In genomic region chr6:99434702-99435530, GRCh38 we compare ENCODE assay signal across 8 cellular contexts. TPM values are rescaled to one million over a fixed set of nuclear protein-coding genes. Genes with fewer than 3 reads are reported as not detected.
DNase-seq lines count a peak whose midpoint lies in the region; ATAC-seq and TF ChIP-seq lines count a peak whose summit lies in the region.

No MANE protein-coding gene starts in this region.

- intact Hi-C loops in posterior cingulate gyrus (cut with DNase I): no loop called here

- ATAC-seq in HG02852 (IDR thresholded peaks at IDR 0.05; ENCODE audit: unreplicated experiment) (peak; percentile 73), naive B cell (ENCODE audit: low read depth in 2 of 2) (peak; percentile 58 to 60)

- no peak overlapping the region for H3K4me3 Mint-ChIP-seq in naive B cell

- no peaks in the 10 kb centered on the region for H3K36me3 Mint-ChIP-seq in naive B cell

- no peak overlapping the region for H3K27ac Mint-ChIP-seq in naive B cell

- no peaks in the 10 kb centered on the region for H3K9me3 Mint-ChIP-seq in naive B cell

- peak; percentile 25 for DNase-seq in NCI-H748 (lab: John Stamatoyannopoulos, UW; ENCODE audit: unreplicated experiment)
- DNase-seq in dermis blood vessel endothelial cell: peak; percentile 62
- no peak for DNase-seq in naive B cell
- no peak for DNase-seq in posterior cingulate gyrus
- DNase-seq in HuH-7.5 (ENCODE audit: low spot score): no peak

- H3K27ac ChIP-seq in 22Rv1: no peak overlapping the region

- peak; percentile 79 for TF ChIP-seq CTCF in 22Rv1 (IDR thresholded peaks at IDR 0.05)
- peak; percentile 47; the same call in 2 of the 3 replicates for TF ChIP-seq CTCF in GM12872 (IDR thresholded peaks at IDR 0.05; ENCODE audit: insufficient read depth, low read depth, low read length)

- peaks cover 0 to 3% (median 0%) of the 10 kb centered on the region in 3 donors for H3K4me1 Mint-ChIP-seq in naive B cell

- no peaks in the 10 kb centered on the region for H3K27me3 Mint-ChIP-seq in naive B cell

RNA-seq across cellular contexts. Expression of gene PNISR, which starts 9.8 kb away (rescaled TPM):
- 47.0 and 73.7 TPM in 2 replicates for total RNA-seq in dermis blood vessel endothelial cell
- 100 to 1,000 TPM; 104 to 138 (median 121) TPM for polyA plus RNA-seq in naive B cell (ENCODE audit: low read depth in 6 of 6)

RNA-seq across cellular contexts. Expression of gene COQ3, which starts 40.9 kb away (rescaled TPM):
- 2.0 and 4.0 TPM in 2 replicates for total RNA-seq in dermis blood vessel endothelial cell
- 1 to 10 TPM; 1.6 to 4.1 (median 3.8) TPM for polyA plus RNA-seq in naive B cell (ENCODE audit: low read depth in 6 of 6)

Comparison
In these comparisons a context has a peak if more than half of its experiments do, and no peak if none do; other contexts are left out.
1. DNase-seq: peak in NCI-H748 (single experiment) and dermis blood vessel endothelial cell (single experiment); none in naive B cell (single experiment), posterior cingulate gyrus (0 of 10) and HuH-7.5 (single experiment).